ENCODE assay signal across 32 cellular contexts in genomic region chr10:121844537-121844936, GRCh38.
"Had no signal": no experiment of that assay in that cellular context is flagged by ENCODE, and none has a peak within 500 bp of the region (broad histone marks: within the 10 kb centered on the region; RNA-seq: fewer than 3 reads in every experiment).

No MANE protein-coding gene starts in this region.

- H3K4me3 ChIP-seq: adrenal gland, body of pancreas, breast epithelium had no signal

- H3K4me1 ChIP-seq: body of pancreas, breast epithelium had no signal

- H3K27ac ChIP-seq: adrenal gland, body of pancreas, brain microvascular endothelial cell, breast epithelium, VCaP had no signal

- H3K36me3 ChIP-seq: brain microvascular endothelial cell had no signal

- DNase-seq: activated B cell treated with CpG ODN at 0.5 μM for 24 hours; activated CD4-positive, alpha-beta memory T cell treated with anti-CD3 and anti-CD28 coated beads for 36 hours; activated CD4-positive, alpha-beta T cell treated with anti-CD3 and anti-CD28 coated beads for 4 hours; activated CD4-positive, alpha-beta T cell treated with anti-CD3 and anti-CD28 coated beads, Interleukin-2, amount 10 ng/mL, durations not matched to agents 24 days and 14 days; activated CD4-positive, alpha-beta T cell treated with anti-CD3 and anti-CD28 coated beads, Interleukin-2, amount 50 U/mL, for 1 hour; activated CD4-positive, alpha-beta T cell treated with anti-CD3 and anti-CD28 coated beads, Interleukin-2, amount 50 U/mL, for 4 hours; activated CD4-positive, CD25-positive, alpha-beta regulatory T cell treated with anti-CD3 and anti-CD28 coated beads, Interleukin-2, amount 50 U/mL, for 72 hours; activated CD8-positive, alpha-beta memory T cell treated with anti-CD3 and anti-CD28 coated beads, Interleukin-2, amount 50 U/mL, for 4 hours; activated CD8-positive, alpha-beta T cell treated with anti-CD3 and anti-CD28 coated beads for 36 hours; activated effector memory CD4-positive, alpha-beta T cell treated with anti-CD3 and anti-CD28 coated beads, Interleukin-2, amount 50 U/mL, for 16 hours; activated gamma-delta T cell treated with Interleukin-2 at 50 U/mL for 16 hours; activated naive CD4-positive, alpha-beta T cell; activated naive CD4-positive, alpha-beta T cell treated with anti-CD3 and anti-CD28 coated beads for 36 hours; activated naive CD4-positive, alpha-beta T cell treated with anti-CD3 and anti-CD28 coated beads, Interleukin-2, amount 50 U/mL, for 16 hours; activated naive CD8-positive, alpha-beta T cell treated with anti-CD3 and anti-CD28 coated beads for 36 hours; activated T-cell treated with anti-CD3 and anti-CD28 coated beads for 4 hours; activated T-cell treated with anti-CD3 and anti-CD28 coated beads, Interleukin-2, amount 50 U/mL, for 1 hour; activated T-cell treated with anti-CD3 and anti-CD28 coated beads, Interleukin-2, amount 50 U/mL, for 4 hours; activated T-cell treated with anti-CD3 and anti-CD28 coated beads, Interleukin-2, amount 50 U/mL, for 72 hours; adrenal gland; amniotic stem cell; aorta; body of pancreas; brain microvascular endothelial cell; central memory CD4-positive, alpha-beta T cell; T-helper 2 cell; T-helper 9 cell had no signal

- ATAC-seq: body of pancreas had no signal

- H3K9me3 ChIP-seq: body of pancreas had no signal

- H3K27me3 ChIP-seq: adrenal gland, body of pancreas, brain microvascular endothelial cell, breast epithelium had no signal

- FAIRE-seq: astrocyte, colon, TTC549 had no signal
